ENCODE assay signal across 17 cellular contexts in genomic region chr21:15363921-15364320, GRCh38.
"Had no signal": no experiment of that assay in that cellular context is flagged by ENCODE, and none has a peak within 500 bp of the region (broad histone marks: within the 10 kb centered on the region; RNA-seq: fewer than 3 reads in every experiment).

No MANE protein-coding gene starts in this region.

- H3K9me3 ChIP-seq: ovary, SK-N-SH, testis had no signal

- H3K4me3 ChIP-seq: esophagus muscularis mucosa, ovary, right lobe of liver, testis had no signal

- ATAC-seq: activated CD4-positive, alpha-beta T cell treated with anti-CD3 and anti-CD28 coated beads for 36 hours; activated CD8-positive, alpha-beta memory T cell treated with anti-CD3 and anti-CD28 coated beads, Interleukin-2, amount 10 ng/mL, durations not matched to agents 7 days and 5 days; naive thymus-derived CD8-positive, alpha-beta T cell; right lobe of liver; stimulated activated memory B cell treated with anti-CD40 and anti-IgM and Interleukin-4, amounts not matched to agents 10 μg/mL and 1 μg/mL and 100 μg/mL, for 72 hours; T-cell; WTC11 had no signal

- H3K4me2 ChIP-seq: SK-N-SH had no signal

- H3K27me3 ChIP-seq: esophagus muscularis mucosa, ovary, right lobe of liver, testis had no signal

- H3K4me1 ChIP-seq: esophagus muscularis mucosa, right lobe of liver, testis had no signal

- H3K27ac ChIP-seq: esophagus muscularis mucosa, ovary, right lobe of liver, testis had no signal

- DNase-seq: activated CD4-positive, alpha-beta memory T cell treated with anti-CD3 and anti-CD28 coated beads for 36 hours; activated CD4-positive, alpha-beta T cell treated with anti-CD3 and anti-CD28 coated beads for 36 hours; activated CD8-positive, alpha-beta memory T cell treated with anti-CD3 and anti-CD28 coated beads, Interleukin-2, amount 10 ng/mL, durations not matched to agents 7 days and 5 days; amniotic stem cell; caudate nucleus; kidney glomerular epithelial cell; mesenchymal stem cell; naive thymus-derived CD8-positive, alpha-beta T cell; ovary; right lobe of liver; SK-N-SH; stimulated activated CD4-positive, alpha-beta T cell treated with anti-CD3 and anti-CD28 coated beads, Interleukin-4, amount 100 ng/mL, for 24 hours; T-cell; testis had no signal

- H3K36me3 ChIP-seq: esophagus muscularis mucosa, ovary, right lobe of liver had no signal

- H3K9ac ChIP-seq: SK-N-SH had no signal
